ENCODE assay signal across 11 cellular contexts in the genomic region with DNA sequence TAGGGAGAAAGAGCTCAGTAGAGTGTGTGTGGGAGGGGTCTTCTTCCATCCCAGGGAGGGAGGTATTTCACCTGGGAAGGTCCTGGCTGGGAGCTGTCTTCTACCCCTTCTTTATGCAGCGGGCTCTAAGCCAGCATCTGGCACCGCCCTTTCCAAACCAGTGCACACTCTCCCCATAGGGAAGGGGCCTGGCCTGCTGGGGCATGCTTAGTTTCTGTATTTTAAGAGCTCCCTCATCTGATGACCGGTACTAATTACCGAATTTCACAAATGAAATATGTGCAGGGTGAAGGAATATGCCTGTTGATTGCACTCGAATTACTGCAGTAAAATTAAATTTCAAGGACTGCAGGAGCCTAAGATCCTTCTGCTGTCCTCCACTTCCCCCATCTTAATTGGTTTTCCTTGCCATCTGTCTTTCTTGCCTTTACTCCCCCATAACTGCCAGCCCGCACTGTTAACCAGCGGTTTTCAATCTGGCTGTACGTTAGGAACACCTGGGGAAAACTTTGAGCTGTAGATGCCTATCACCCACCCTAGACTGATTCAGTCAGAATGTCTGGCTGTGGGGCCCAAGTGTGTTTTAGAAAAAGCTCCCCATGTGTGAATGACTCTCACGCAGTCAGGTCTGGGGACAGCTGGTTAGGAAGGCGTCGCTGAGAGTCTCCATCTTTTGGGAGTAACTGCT. TPM values are rescaled to one million over a fixed set of nuclear protein-coding genes. Genes with fewer than 3 reads are reported as not detected.
DNase-seq lines count a peak whose midpoint lies in the region; ATAC-seq and TF ChIP-seq lines count a peak whose summit lies in the region.
"Had no signal": no experiment of that assay in that cellular context is flagged by ENCODE, and none has a peak within 500 bp of the region (broad histone marks: within the 10 kb centered on the region; RNA-seq: fewer than 3 reads in every experiment).

No MANE protein-coding gene starts in this region.

- ATAC-seq in PC-3 (no peak), left lobe of liver (peak; percentile 42), HG02759 (IDR thresholded peaks at IDR 0.05; ENCODE audit: unreplicated experiment) (no peak), omental fat pad (ENCODE audit: low FRiP score) (no peak)
- ATAC-seq in activated CD8-positive, alpha-beta memory T cell treated with anti-CD3 and anti-CD28 coated beads, Interleukin-2, amount 10 ng/mL, durations not matched to agents 7 days and 5 days = no peak
- ATAC-seq: activated CD8-positive, alpha-beta T cell treated with anti-CD3 and anti-CD28 coated beads, Interleukin-2, amount 10 ng/mL, durations not matched to agents 7 days and 5 days; stimulated activated naive CD8-positive, alpha-beta T cell treated with anti-CD3 and anti-CD28 coated beads, Interleukin-15, Interleukin-2, amounts not matched to agents 100 U/mL and 50 U/mL, for 24 hours had no signal

- H3K4me3 Mint-ChIP-seq in activated CD8-positive, alpha-beta memory T cell treated with anti-CD3 and anti-CD28 coated beads, Interleukin-2, amount 10 ng/mL, durations not matched to agents 7 days and 5 days = no peak overlapping the region
- H3K4me3 Mint-ChIP-seq: activated CD8-positive, alpha-beta T cell treated with anti-CD3 and anti-CD28 coated beads, Interleukin-2, amount 10 ng/mL, durations not matched to agents 7 days and 5 days had no signal

- in situ Hi-C loops in GM23248 (cut with MboI) = no loop called here

- H3F3A ChIP-seq in GM23248 (ENCODE audit: insufficient read depth) = peaks cover 76% of the 10 kb centered on the region
- H3F3A ChIP-seq in PC-3 (ENCODE audit: low read length, unreplicated experiment) = peaks cover 42% of the 10 kb centered on the region

- POLR2A ChIA-PET in PC-3 (lab: Charles Lee; ENCODE audit: unreplicated experiment) = no interaction called here

- H3K79me2 ChIP-seq in ACC112 (ENCODE audit: control insufficient read depth, insufficient read depth, low read length, unreplicated experiment) (peaks cover 89% of the 10 kb centered on the region), GM23248 (ENCODE audit: insufficient read depth) (peaks cover 90% of the 10 kb centered on the region), PC-3 (ENCODE audit: low read length) (peaks cover 88% of the 10 kb centered on the region)

- DNase-seq in GM23248 (no peak), PC-3 (no peak), left lobe of liver (ENCODE audit: low spot score) (no peak), omental fat pad (ENCODE audit: low spot score) (no peak)
- DNase-seq in activated CD8-positive, alpha-beta memory T cell treated with anti-CD3 and anti-CD28 coated beads, Interleukin-2, amount 10 ng/mL, durations not matched to agents 7 days and 5 days = no peak
- DNase-seq in activated CD4-positive, CD25-positive, alpha-beta regulatory T cell treated with anti-CD3 and anti-CD28 coated beads, Interleukin-2, amount 50 U/mL, for 72 hours = no peak
- DNase-seq: activated CD8-positive, alpha-beta T cell treated with anti-CD3 and anti-CD28 coated beads, Interleukin-2, amount 10 ng/mL, durations not matched to agents 7 days and 5 days; NCI-H2227 treated with DMSO at 0.1 percent for 48 hours; stimulated activated naive CD8-positive, alpha-beta T cell treated with anti-CD3 and anti-CD28 coated beads, Interleukin-15, Interleukin-2, amounts not matched to agents 100 U/mL and 50 U/mL, for 24 hours had no signal

- peaks cover 18% of the 10 kb centered on the region for H3K36me3 Mint-ChIP-seq in activated CD8-positive, alpha-beta memory T cell treated with anti-CD3 and anti-CD28 coated beads, Interleukin-2, amount 10 ng/mL, durations not matched to agents 7 days and 5 days

- H2AFZ ChIP-seq in ACC112 (ENCODE audit: low read length, unreplicated experiment) (no peak overlapping the region), GM23248 (no peak overlapping the region), PC-3 (ENCODE audit: low read length) (no peak overlapping the region)

- H3K4me1 Mint-ChIP-seq in activated CD8-positive, alpha-beta memory T cell treated with anti-CD3 and anti-CD28 coated beads, Interleukin-2, amount 10 ng/mL, durations not matched to agents 7 days and 5 days = peaks cover 32% of the 10 kb centered on the region

- no peak overlapping the region for H3K9ac ChIP-seq in GM23248
- H3K9ac ChIP-seq in PC-3 (ENCODE audit: low read length) = no peak overlapping the region

- H3K4me1 ChIP-seq in ACC112 (ENCODE audit: control insufficient read depth, insufficient read depth, low read length, unreplicated experiment) (peaks cover 84% of the 10 kb centered on the region), GM23248 (ENCODE audit: insufficient read depth) (peaks cover 80% of the 10 kb centered on the region), PC-3 (ENCODE audit: insufficient read depth, low read length) (peaks cover 88% of the 10 kb centered on the region)

- H3K4me3 ChIP-seq in ACC112 (ENCODE audit: low read depth, low read length) (no peak overlapping the region), GM23248 (no peak overlapping the region), PC-3 (ENCODE audit: low read length) (no peak overlapping the region)

- BruUV-seq in PC-3 (replicated peaks; lab: Mats Ljungman, UMichigan) = no TSS peak

- H3K9me3 ChIP-seq in GM23248 (ENCODE audit: low read depth) (no peaks in the 10 kb centered on the region), PC-3 (ENCODE audit: low read length) (no peaks in the 10 kb centered on the region)

- CTCF ChIA-PET in PC-3 (lab: Charles Lee) = no interaction called here
- CTCF ChIA-PET in activated CD8-positive, alpha-beta memory T cell treated with anti-CD3 and anti-CD28 coated beads, Interleukin-2, amount 10 ng/mL, durations not matched to agents 7 days and 5 days (lab: Charles Lee) = no interaction called here

- H3K4me2 ChIP-seq in GM23248 (ENCODE audit: unreplicated experiment) (peak overlapping the region; percentile 37), PC-3 (ENCODE audit: low read length) (peak overlapping the region; percentile 66)

- H3K27me3 Mint-ChIP-seq in activated CD8-positive, alpha-beta memory T cell treated with anti-CD3 and anti-CD28 coated beads, Interleukin-2, amount 10 ng/mL, durations not matched to agents 7 days and 5 days = no peaks in the 10 kb centered on the region

- TF ChIP-seq CTCF in PC-3 (conservative IDR thresholded peaks at IDR 0.05; ENCODE audit: low read depth, low read length) (no peak; the same call in 1 of the 2 replicates), omental fat pad (IDR thresholded peaks at IDR 0.05) (no peak)

- H4K20me1 ChIP-seq in GM23248 (ENCODE audit: insufficient read depth) (no peaks in the 10 kb centered on the region), PC-3 (ENCODE audit: low read length) (no peaks in the 10 kb centered on the region)

- H3K27me3 ChIP-seq in ACC112 (ENCODE audit: insufficient read depth, low read length) (no peaks in the 10 kb centered on the region), GM23248 (replicated peaks; ENCODE audit: insufficient read depth) (no peaks in the 10 kb centered on the region), PC-3 (ENCODE audit: low read length) (no peaks in the 10 kb centered on the region)

- H3K36me3 ChIP-seq in ACC112 (ENCODE audit: insufficient read depth, low read length) (0 out of 2 replicates have a peak, but pooled peaks cover 5% of the 10 kb centered on the region), GM23248 (ENCODE audit: low read depth) (no peaks in the 10 kb centered on the region; the same call in 1 of the 2 replicates), PC-3 (ENCODE audit: low read depth, low read length) (peaks cover 13% of the 10 kb centered on the region)

- H3K9me3 Mint-ChIP-seq in activated CD8-positive, alpha-beta memory T cell treated with anti-CD3 and anti-CD28 coated beads, Interleukin-2, amount 10 ng/mL, durations not matched to agents 7 days and 5 days (ENCODE audit: low read depth) = peaks cover 5% of the 10 kb centered on the region

- H3K27ac ChIP-seq in ACC112 (ENCODE audit: low read depth, low read length) (peak overlapping the region; percentile 93), GM23248 (peak overlapping the region; percentile 33), PC-3 (ENCODE audit: low read length) (peak overlapping the region; percentile 83; the same call in 1 of the 2 replicates)

- intact Hi-C loops in PC-3 (cut with micrococcal nuclease) = no loop called here

- 89% methylated on average over 11 of the region's 11 CpGs for WGBS in GM23248 (ENCODE audit: low coverage in 1 of 2, low lambda C conversion rate in 2 of 2, missing lambda C conversion rate in 2 of 2), 2 experiments

- H3K27ac Mint-ChIP-seq in activated CD8-positive, alpha-beta memory T cell treated with anti-CD3 and anti-CD28 coated beads, Interleukin-2, amount 10 ng/mL, durations not matched to agents 7 days and 5 days = no peak overlapping the region
- H3K27ac Mint-ChIP-seq: activated CD8-positive, alpha-beta T cell treated with anti-CD3 and anti-CD28 coated beads, Interleukin-2, amount 10 ng/mL, durations not matched to agents 7 days and 5 days had no signal

- H3K9me2 ChIP-seq in GM23248 (ENCODE audit: insufficient read depth) (no peaks in the 10 kb centered on the region), PC-3 (replicated peaks; ENCODE audit: low read length) (no peaks in the 10 kb centered on the region)

RNA-seq across cellular contexts. Expression of gene GALNT2, which starts 20.1 kb away (rescaled TPM):
- total RNA-seq in GM23248 (2014; rRNA removed; shearing (Covaris generic)) = 103 and 111 TPM in 2 replicates
- 121 and 124 TPM in 2 replicates for polyA plus RNA-seq in GM23248 (2016; fragmentation: Nextera tagmentation; extraction: Ambion mirVana)
- total RNA-seq in PC-3 (2014; rRNA removed) (182 and 193 TPM in 2 replicates), left lobe of liver (83.7 TPM), omental fat pad (10 to 100 TPM; 50.7 to 85.0 (median 71.8) TPM)
- total RNA-seq in activated CD8-positive, alpha-beta memory T cell treated with anti-CD3 and anti-CD28 coated beads, Interleukin-2, amount 10 ng/mL, durations not matched to agents 7 days and 5 days = 10 to 100 TPM; 25.0 to 30.2 TPM

Comparison
In these comparisons a context has a peak if more than half of its experiments do, and no peak if none do; other contexts are left out.
1. H3K27ac ChIP-seq: peak in every context shown above with its lines; median percentile 93 in ACC112; 83 in PC-3; 33 in GM23248.